Comparison of ENCODE assay signal across 7 cellular contexts in genomic region chr6:140921366-140922226, GRCh38.
DNase-seq lines count a peak whose midpoint lies in the region; ATAC-seq and TF ChIP-seq lines count a peak whose summit lies in the region.

No MANE protein-coding gene starts in this region.

- no peaks in the 10 kb centered on the region for H3K79me2 ChIP-seq in smooth muscle cell (ENCODE audit: low read depth)

- TF ChIP-seq CTCF in WI38 (IDR thresholded peaks at IDR 0.05; ENCODE audit: low read depth, low read length): peak; percentile 45
- peak; percentile 72 for TF ChIP-seq CTCF in left ventricle myocardium inferior (IDR thresholded peaks at IDR 0.05; ENCODE audit: borderline replicate concordance)
- TF ChIP-seq CTCF in smooth muscle cell (IDR thresholded peaks at IDR 0.05; ENCODE audit: borderline replicate concordance, insufficient read depth, poor library complexity, severe bottlenecking): peak; percentile 81

- intact Hi-C loops in left ventricle myocardium inferior (cut with micrococcal nuclease): no loop called here

- H2AFZ ChIP-seq in smooth muscle cell (ENCODE audit: low read depth): no peak overlapping the region

- H3K27ac ChIP-seq in left ventricle myocardium inferior (replicated peaks): no peak overlapping the region
- no peak overlapping the region for H3K27ac ChIP-seq in smooth muscle cell (ENCODE audit: low read depth)

- DNase-seq in G401 (ENCODE audit: low spot score) (peak; percentile 39), NAMALWA (ENCODE audit: low spot score) (peak; percentile 64), left ventricle myocardium inferior (no peak), smooth muscle cell (lab: John Stamatoyannopoulos, UW; ENCODE audit: unreplicated experiment) (no peak)
- no peak for DNase-seq in activated CD4-positive, alpha-beta T cell treated with anti-CD3 and anti-CD28 coated beads, Interleukin-2, amount 50 U/mL, for 4 hours

- WGBS in smooth muscle cell (ENCODE audit: low lambda C conversion rate): 65% methylated on average over 4 of the region's 4 CpGs

- H3K4me3 ChIP-seq in WI38 (ENCODE audit: low read depth, low read length) (no peak overlapping the region), left ventricle myocardium inferior (no peak overlapping the region), smooth muscle cell (no peak overlapping the region)

- H4K20me1 ChIP-seq in smooth muscle cell (ENCODE audit: low read depth): no peaks in the 10 kb centered on the region

- no peaks in the 10 kb centered on the region for H3K4me1 ChIP-seq in left ventricle myocardium inferior
- H3K4me1 ChIP-seq in smooth muscle cell (ENCODE audit: low read depth): no peaks in the 10 kb centered on the region

- H3K27me3 ChIP-seq in left ventricle myocardium inferior (ENCODE audit: low read depth) (no peaks in the 10 kb centered on the region), smooth muscle cell (ENCODE audit: low read depth) (no peaks in the 10 kb centered on the region)

- ATAC-seq in GM21786 (IDR thresholded peaks at IDR 0.05; ENCODE audit: unreplicated experiment): peak; percentile 65

- H3F3A ChIP-seq in smooth muscle cell (ENCODE audit: low read depth): no peaks in the 10 kb centered on the region

- H3K36me3 ChIP-seq in left ventricle myocardium inferior: no peaks in the 10 kb centered on the region
- no peaks in the 10 kb centered on the region for H3K36me3 ChIP-seq in smooth muscle cell (ENCODE audit: low read depth)

- H3K9ac ChIP-seq in smooth muscle cell (ENCODE audit: low read depth): no peak overlapping the region

- in situ Hi-C loops in G401 (cut with HindIII; ENCODE audit: low sequenced_read_pairs): no loop called here

- H3K9me3 ChIP-seq in left ventricle myocardium inferior (replicated peaks): peaks cover 6% of the 10 kb centered on the region
- H3K9me3 ChIP-seq in smooth muscle cell (replicated peaks; ENCODE audit: low read depth): no peaks in the 10 kb centered on the region

- H3K4me2 ChIP-seq in smooth muscle cell: no peak overlapping the region

Comparison
In these comparisons a context has a peak if more than half of its experiments do, and no peak if none do; other contexts are left out.
1. DNase-seq: peak in G401 (single experiment) and NAMALWA (single experiment); none in left ventricle myocardium inferior (single experiment), smooth muscle cell (single experiment) and activated CD4-positive, alpha-beta T cell treated with anti-CD3 and anti-CD28 coated beads, Interleukin-2, amount 50 U/mL, for 4 hours (0 of 2).
2. Peak in every context shown above with its lines, with median percentiles within 50 percentile points of each other: CTCF ChIP-seq.